ENCODE assay signal across 18 cellular contexts in genomic region chr11:68569357-68569756, GRCh38.
DNase-seq lines count a peak whose midpoint lies in the region; ATAC-seq and TF ChIP-seq lines count a peak whose summit lies in the region.
"Had no signal": no experiment of that assay in that cellular context is flagged by ENCODE, and none has a peak within 500 bp of the region (broad histone marks: within the 10 kb centered on the region; RNA-seq: fewer than 3 reads in every experiment).

No MANE protein-coding gene starts in this region.

- H3K9ac ChIP-seq in MM.1S (ENCODE audit: low read length) = no peak overlapping the region
- H3K9ac ChIP-seq: GM23248 had no signal

- H4K20me1 ChIP-seq in MM.1S (ENCODE audit: insufficient read depth, low read length) = peaks cover 10% of the 10 kb centered on the region; the same call in 1 of the 2 replicates

- H3K27me3 ChIP-seq in MM.1S (replicated peaks; ENCODE audit: insufficient read depth, low read length) = no peaks in the 10 kb centered on the region
- H3K27me3 ChIP-seq: BE2C, breast epithelium, ovary had no signal

- peaks cover 14% of the 10 kb centered on the region for H3K4me1 ChIP-seq in MM.1S (ENCODE audit: low read length)
- H3K4me1 ChIP-seq: BE2C, breast epithelium had no signal

- no peak overlapping the region for H3K27ac ChIP-seq in MM.1S (ENCODE audit: low read length)
- H3K27ac ChIP-seq: breast epithelium, GM23248, ovary had no signal

- no peaks in the 10 kb centered on the region for H3K9me3 ChIP-seq in MM.1S (replicated peaks; ENCODE audit: insufficient read depth, low read length)
- H3K9me3 ChIP-seq: BE2C, breast epithelium, ovary had no signal

- H3K4me3 ChIP-seq in GM12865 (ENCODE audit: low read depth, low read length) (no peak overlapping the region), MM.1S (ENCODE audit: low read length) (no peak overlapping the region)
- H3K4me3 ChIP-seq: breast epithelium, GM23248, ovary had no signal

- H3F3A ChIP-seq in MM.1S (ENCODE audit: insufficient read depth, low read length) = peaks cover 5% of the 10 kb centered on the region

- ATAC-seq in GM18511 (IDR thresholded peaks at IDR 0.05; ENCODE audit: unreplicated experiment) = peak; percentile 45
- no peak for ATAC-seq in GM19467 (IDR thresholded peaks at IDR 0.05; ENCODE audit: unreplicated experiment)
- ATAC-seq: left ventricle myocardium superior had no signal

- peaks cover 59% of the 10 kb centered on the region for H3K79me2 ChIP-seq in MM.1S (ENCODE audit: low read length)

- H2AFZ ChIP-seq in MM.1S (ENCODE audit: low read length) = no peak overlapping the region
- H2AFZ ChIP-seq: GM23248 had no signal

- no peak for TF ChIP-seq CTCF in GM12865 (IDR thresholded peaks at IDR 0.05; ENCODE audit: insufficient read depth, low read depth, low read length, missing control alignments)
- no peak for TF ChIP-seq CTCF in MM.1S (IDR thresholded peaks at IDR 0.05; ENCODE audit: low read length)

- peak overlapping the region; percentile 39; the same call in 1 of the 2 replicates for H3K4me2 ChIP-seq in MM.1S (ENCODE audit: low read depth, low read length)

- DNase-seq in GM12865 (ENCODE audit: low read depth) (peak; percentile 68), MM.1S (peak; percentile 74), myocyte (ENCODE audit: low read depth) (peak; percentile 53), middle frontal gyrus (ENCODE audit: extremely low spot score, low spot score) (no peak)
- no peak for DNase-seq in stimulated activated CD4-positive, alpha-beta T cell treated with anti-CD3 and anti-CD28 coated beads, Interleukin-1b, Interleukin-23, amount 100 ng/mL, for 48 hours
- DNase-seq: activated CD4-positive, alpha-beta T cell treated with anti-CD3 and anti-CD28 coated beads for 1 hour; activated naive CD4-positive, alpha-beta T cell treated with anti-CD3 and anti-CD28 coated beads, Interleukin-2, amount 10 ng/mL, durations not matched to agents 7 days and 5 days; BE2C; erythroblast; GDM1; GM23248; left ventricle myocardium superior; NCI-H2081; NCI-H510A treated with DMSO at 0.1 percent for 48 hours; ovary had no signal

- no peaks in the 10 kb centered on the region for H3K9me2 ChIP-seq in MM.1S (replicated peaks; ENCODE audit: insufficient read depth, low read length)

- no peaks in the 10 kb centered on the region; the same call in 1 of the 2 replicates for H3K36me3 ChIP-seq in MM.1S (replicated peaks; ENCODE audit: insufficient read depth, low read length)
- H3K36me3 ChIP-seq: ovary had no signal

Comparison
In these comparisons a context has a peak if more than half of its experiments do, and no peak if none do; other contexts are left out.
1. DNase-seq: peak in GM12865 (single experiment), MM.1S (single experiment) and myocyte (single experiment); none in middle frontal gyrus (single experiment) and stimulated activated CD4-positive, alpha-beta T cell treated with anti-CD3 and anti-CD28 coated beads, Interleukin-1b, Interleukin-23, amount 100 ng/mL, for 48 hours (single experiment).